Comparison of ENCODE assay signal across 8 cellular contexts in genomic region chr4:159227984-159228383, GRCh38.
DNase-seq lines count a peak whose midpoint lies in the region; ATAC-seq and TF ChIP-seq lines count a peak whose summit lies in the region.

No MANE protein-coding gene starts in this region.

- peak overlapping the region; percentile 77 for H3K4me2 ChIP-seq in osteoblast (ENCODE audit: insufficient read depth, low read length)

- H3K36me3 ChIP-seq in BJ (ENCODE audit: control insufficient read depth, insufficient read depth, low read length) (no peaks in the 10 kb centered on the region), osteoblast (ENCODE audit: insufficient read depth, low read length) (no peaks in the 10 kb centered on the region)

- H3K27ac ChIP-seq in osteoblast (ENCODE audit: low read depth, low read length): peak overlapping the region; percentile 45

- H3K9me3 ChIP-seq in osteoblast (ENCODE audit: low read depth, low read length): no peaks in the 10 kb centered on the region

- H3K27me3 ChIP-seq in BJ (ENCODE audit: control insufficient read depth, insufficient read depth, low read length) (no peaks in the 10 kb centered on the region), osteoblast (ENCODE audit: insufficient read depth, low read length) (no peaks in the 10 kb centered on the region)

- POLR2A ChIA-PET in BJ (lab: Charles Lee): no interaction called here

- peaks cover 62% of the 10 kb centered on the region for H3K79me2 ChIP-seq in osteoblast (ENCODE audit: insufficient read depth, low read length)

- H3K4me1 ChIP-seq in osteoblast (ENCODE audit: insufficient read depth, low read length): peaks cover 20% of the 10 kb centered on the region

- H2AFZ ChIP-seq in osteoblast (ENCODE audit: low read length): no peak overlapping the region

- DNase-seq in BJ (ENCODE audit: low read depth) (peak; percentile 37), T1000 (lab: John Stamatoyannopoulos, UW) (peak; percentile 23), glomerular endothelial cell (ENCODE audit: extremely low read depth, low read depth, low spot score) (peak; percentile 56), osteoblast (ENCODE audit: insufficient read length, low spot score, missing footprints) (peak; percentile 55), NCI-H187 (lab: John Stamatoyannopoulos, UW) (no peak)
- no peak for DNase-seq in activated CD4-positive, alpha-beta T cell treated with anti-CD3 and anti-CD28 coated beads for 4 hours

- peak overlapping the region; percentile 4; the same call in 1 of the 2 replicates for H3K4me3 ChIP-seq in BJ (ENCODE audit: low read depth, low read length)
- H3K4me3 ChIP-seq in osteoblast (ENCODE audit: insufficient read depth, low read length): peak overlapping the region; percentile 37

- TF ChIP-seq CTCF in BJ (IDR thresholded peaks at IDR 0.05; ENCODE audit: insufficient read depth, low read depth, low read length): peak; percentile 29; the same call in 1 of the 2 replicates
- no peak for TF ChIP-seq CTCF in osteoblast (IDR thresholded peaks at IDR 0.05; ENCODE audit: extremely low read depth, low read depth, low read length)

- no peak for ATAC-seq in HG03442 (IDR thresholded peaks at IDR 0.05; ENCODE audit: unreplicated experiment)
- ATAC-seq in HG03025 (IDR thresholded peaks at IDR 0.05; ENCODE audit: low FRiP score, unreplicated experiment): no peak

- H4K20me1 ChIP-seq in osteoblast (ENCODE audit: insufficient read depth, low read length): no peaks in the 10 kb centered on the region

- CTCF ChIA-PET in BJ (lab: Yijun Ruan, JAX): interaction anchor here (0.5 to 1.5 kb wide), 6 partner anchors 16 to 130 kb away, joined by 3 to 7 read pairs (median 4); no protein-coding TSS in a partner anchor

Comparison
In these comparisons a context has a peak if more than half of its experiments do, and no peak if none do; other contexts are left out.
1. DNase-seq: peak in BJ (single experiment), T1000 (single experiment), glomerular endothelial cell (single experiment) and osteoblast (single experiment); none in NCI-H187 (0 of 2) and activated CD4-positive, alpha-beta T cell treated with anti-CD3 and anti-CD28 coated beads for 4 hours (0 of 2).